ENCODE assay signal across 9 cellular contexts in the genomic region with DNA sequence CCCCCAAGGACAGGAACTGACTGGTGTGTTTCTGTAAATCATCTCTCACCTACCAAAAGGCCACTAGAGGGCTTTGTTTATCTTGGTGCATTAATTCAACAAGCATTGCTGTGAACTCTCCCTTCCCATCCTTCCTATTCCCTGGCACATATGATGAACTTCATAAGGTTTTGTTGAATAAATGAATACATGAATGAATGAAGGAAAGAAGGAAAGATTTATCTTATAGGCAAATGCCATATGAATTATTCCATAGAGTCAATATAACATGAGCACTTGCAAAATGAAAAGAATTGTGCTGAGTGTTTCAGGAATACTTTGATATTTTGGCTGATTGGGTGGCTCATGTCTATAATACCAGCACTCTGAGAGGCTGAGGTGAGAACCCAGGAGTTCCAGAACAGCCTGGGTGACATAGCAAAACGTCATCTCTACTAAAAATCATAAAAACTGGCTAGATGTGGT. TPM values are rescaled to one million over a fixed set of nuclear protein-coding genes. Genes with fewer than 3 reads are reported as not detected.
A peak's percentile ranks its signal among the peaks of the same experiment; 100 is the strongest.
DNase-seq lines count a peak whose midpoint lies in the region; ATAC-seq and TF ChIP-seq lines count a peak whose summit lies in the region.
"Had no signal": no experiment of that assay in that cellular context is flagged by ENCODE, and none has a peak within 500 bp of the region (broad histone marks: within the 10 kb centered on the region; RNA-seq: fewer than 3 reads in every experiment).

No MANE protein-coding gene starts in this region.

- no peaks in the 10 kb centered on the region for H3K9me2 ChIP-seq in Loucy (replicated peaks; ENCODE audit: low read depth, low read length)

- H3K27ac Mint-ChIP-seq in neural crest cell (ENCODE audit: unreplicated experiment): no peak overlapping the region

- no peak overlapping the region for H2AFZ ChIP-seq in Loucy (ENCODE audit: low read length)

- H3K4me1 Mint-ChIP-seq in neural crest cell: no peaks in the 10 kb centered on the region

- no peaks in the 10 kb centered on the region for H3K9me3 Mint-ChIP-seq in neural crest cell

- peaks cover 4% of the 10 kb centered on the region for H3K27me3 Mint-ChIP-seq in neural crest cell (ENCODE audit: low read depth)

- peak; percentile 60 for TF ChIP-seq CTCF in GM12872 (IDR thresholded peaks at IDR 0.05; ENCODE audit: insufficient read depth, low read depth, low read length)
- peak; percentile 85 for TF ChIP-seq CTCF in Loucy (conservative IDR thresholded peaks at IDR 0.05; ENCODE audit: low read length)
- peak in 6 of 7 experiments; percentile 18 to 50 (median 42) for TF ChIP-seq CTCF in body of pancreas (IDR thresholded peaks at IDR 0.05)
- TF ChIP-seq CTCF in neural crest cell (conservative IDR thresholded peaks at IDR 0.05): peak; percentile 59

- ATAC-seq in body of pancreas: no peak

- H4K20me1 ChIP-seq in Loucy (ENCODE audit: insufficient read depth, low read length, poor library complexity, severe bottlenecking): no peaks in the 10 kb centered on the region

- H3K4me3 Mint-ChIP-seq in neural crest cell: no peak overlapping the region

- H3K27me3 ChIP-seq in Loucy (ENCODE audit: insufficient read depth, low read length, poor library complexity, severe bottlenecking) (no peaks in the 10 kb centered on the region), body of pancreas (no peaks in the 10 kb centered on the region)

- DNase-seq in body of pancreas: no peak
- no peak for DNase-seq in neural crest cell (ENCODE audit: low read depth, low spot score)
- DNase-seq in HuH-7 (ENCODE audit: low spot score): no peak
- DNase-seq in NK-92 (lab: John Stamatoyannopoulos, UW; ENCODE audit: unreplicated experiment): no peak
- DNase-seq in DMS153 (lab: John Stamatoyannopoulos, UW): no peak
- no peak for DNase-seq in mucosa of gallbladder (ENCODE audit: low spot score)
- DNase-seq: stimulated activated naive CD4-positive, alpha-beta T cell treated with Interleukin-2 at 50 U/mL for 16 hours had no signal

- no peak for TF ChIP-seq POLR2A in body of pancreas (IDR thresholded peaks at IDR 0.05)

- WGBS in body of pancreas, 2 donors: 17 to 24% methylated on average over 1 of the region's 1 CpG

- intact Hi-C loops in body of pancreas (cut with DNase I): no loop called here

- H3K4me2 ChIP-seq in Loucy (ENCODE audit: low read depth, low read length, poor library complexity, severe bottlenecking): no peak overlapping the region

- H3K27ac ChIP-seq in body of pancreas: no peak overlapping the region

- H3K9me3 ChIP-seq in Loucy (ENCODE audit: insufficient read depth, low read depth, low read length): no peaks in the 10 kb centered on the region
- no peaks in the 10 kb centered on the region for H3K9me3 ChIP-seq in body of pancreas

- no peaks in the 10 kb centered on the region for H3K79me2 ChIP-seq in Loucy (ENCODE audit: insufficient read depth, low read length)

- H3K36me3 Mint-ChIP-seq in neural crest cell (ENCODE audit: low read depth): no peaks in the 10 kb centered on the region

- no peaks in the 10 kb centered on the region for H3K4me1 ChIP-seq in Loucy (ENCODE audit: insufficient read depth, low read length, poor library complexity, severe bottlenecking)
- H3K4me1 ChIP-seq in body of pancreas: no peaks in the 10 kb centered on the region

- no peaks in the 10 kb centered on the region for H3K36me3 ChIP-seq in Loucy (ENCODE audit: insufficient read depth, low read length)
- H3K36me3 ChIP-seq in body of pancreas (replicated peaks in 1 of 2; ENCODE audit: insufficient read depth in 1 of 2, low read depth in 2 of 2): no peaks in the 10 kb centered on the region

- H3K4me3 ChIP-seq in Loucy (ENCODE audit: low read length, poor library complexity, severe bottlenecking): no peak overlapping the region
- H3K4me3 ChIP-seq in body of pancreas: no peak overlapping the region

- no peaks in the 10 kb centered on the region for H3F3A ChIP-seq in Loucy (ENCODE audit: low read depth)

- no peak overlapping the region for H3K9ac ChIP-seq in Loucy (ENCODE audit: low read depth, low read length, poor library complexity, severe bottlenecking)

RNA-seq across cellular contexts. Expression of a gene that starts 4.3 kb away (rescaled TPM):
- total RNA-seq in body of pancreas (not detected), neural crest cell (not detected in 2 replicates), mucosa of gallbladder (not detected)

RNA-seq across cellular contexts. Expression of a gene that starts 9.4 kb away (rescaled TPM):
- total RNA-seq in body of pancreas (not detected), neural crest cell (not detected in 2 replicates), mucosa of gallbladder (not detected)

RNA-seq across cellular contexts. Expression of a gene that starts 45.2 kb away (rescaled TPM):
- 1 to 10 TPM; 3.9 to 8.6 TPM for total RNA-seq in body of pancreas
- not detected in 2 replicates for total RNA-seq in neural crest cell
- total RNA-seq in mucosa of gallbladder: 2.9 TPM
